10 cellular contexts compared by ENCODE assay signal in the genomic region with DNA sequence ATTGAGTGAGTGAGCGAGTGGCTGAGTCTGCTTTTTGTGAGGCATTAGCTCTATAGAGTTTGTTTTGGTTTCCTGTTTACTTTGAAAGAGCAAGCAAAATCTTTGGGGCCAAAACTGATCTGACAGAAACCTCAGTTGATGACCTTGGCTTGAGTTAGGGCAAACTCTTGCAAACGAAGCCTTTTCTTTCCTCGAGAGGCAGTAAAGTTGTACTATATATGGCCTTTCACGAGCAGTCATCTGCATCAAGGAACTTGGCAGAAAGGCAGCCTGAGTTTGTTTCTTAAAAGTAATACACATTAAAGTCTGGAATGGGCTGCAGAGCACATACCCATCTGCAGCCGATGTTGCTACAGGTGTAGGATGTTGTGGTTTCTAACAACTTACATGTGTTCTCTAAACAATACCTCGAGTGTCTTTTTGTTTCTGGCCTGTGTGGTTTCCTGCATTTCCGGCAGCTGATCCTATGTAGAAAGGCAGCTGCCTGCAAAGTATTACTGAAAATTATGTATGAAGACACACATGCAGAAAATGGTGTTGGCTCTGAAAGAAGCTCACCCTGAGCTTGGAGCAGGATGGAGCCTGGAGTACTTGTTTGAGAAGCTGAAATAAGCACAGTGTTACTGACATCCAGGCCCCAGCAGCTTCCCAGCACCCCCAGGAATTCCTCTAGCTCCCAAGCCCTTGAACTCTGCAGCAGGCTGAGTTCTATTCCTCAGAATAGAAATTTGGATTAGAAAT.
A peak's percentile ranks its signal among the peaks of the same experiment; 100 is the strongest.
DNase-seq lines count a peak whose midpoint lies in the region; ATAC-seq and TF ChIP-seq lines count a peak whose summit lies in the region.
"Had no signal": no experiment of that assay in that cellular context is flagged by ENCODE, and none has a peak within 500 bp of the region (broad histone marks: within the 10 kb centered on the region; RNA-seq: fewer than 3 reads in every experiment).

No MANE protein-coding gene starts in this region.

- H3K27ac ChIP-seq in thymus (ENCODE audit: low read depth): peak overlapping the region; percentile 36
- H3K27ac ChIP-seq in gastroesophageal sphincter: no peak overlapping the region
- H3K27ac ChIP-seq: epithelial cell of prostate had no signal

- H3K36me3 ChIP-seq in thymus (ENCODE audit: control insufficient read depth, insufficient read depth) (no peaks in the 10 kb centered on the region), gastroesophageal sphincter (no peaks in the 10 kb centered on the region)

- DNase-seq in GM13976 (ENCODE audit: low spot score): peak; percentile 21
- DNase-seq in activated CD8-positive, alpha-beta T cell treated with anti-CD3 and anti-CD28 coated beads for 36 hours: peak; percentile 56
- no peak for DNase-seq in AG08395 (ENCODE audit: low spot score)
- no peak for DNase-seq in DMS 273 (lab: John Stamatoyannopoulos, UW; ENCODE audit: unreplicated experiment)

- in situ Hi-C loops in GM13976 (cut with MboI; ENCODE audit: low sequenced_read_pairs, unreplicated experiment): no loop called here

- TF ChIP-seq EP300 in gastroesophageal sphincter (IDR thresholded peaks at IDR 0.05): no peak

- H3K4me1 ChIP-seq in thymus (ENCODE audit: control insufficient read depth, insufficient read depth, low read length): no peaks in the 10 kb centered on the region
- no peaks in the 10 kb centered on the region for H3K4me1 ChIP-seq in gastroesophageal sphincter

- H3K4me3 ChIP-seq in thymus (ENCODE audit: low read length) (no peak overlapping the region), gastroesophageal sphincter (no peak overlapping the region)
- H3K4me3 ChIP-seq: K562 had no signal

- CTCF ChIA-PET in activated CD8-positive, alpha-beta T cell treated with anti-CD3 and anti-CD28 coated beads for 36 hours (lab: Charles Lee): interaction anchor here (1.0 to 1.3 kb wide), 2 partner anchors 63 to 67 kb away, joined by 3 to 5 read pairs; no protein-coding TSS in a partner anchor

- H3K4me3 Mint-ChIP-seq in activated CD8-positive, alpha-beta T cell treated with anti-CD3 and anti-CD28 coated beads for 36 hours: no peak overlapping the region

- peaks cover 9% of the 10 kb centered on the region for H3K36me3 Mint-ChIP-seq in activated CD8-positive, alpha-beta T cell treated with anti-CD3 and anti-CD28 coated beads for 36 hours (ENCODE audit: low read depth)

- peaks cover 19% of the 10 kb centered on the region for H3K4me1 Mint-ChIP-seq in activated CD8-positive, alpha-beta T cell treated with anti-CD3 and anti-CD28 coated beads for 36 hours (ENCODE audit: low read depth)

- TF ChIP-seq CTCF in GM13976 (IDR thresholded peaks at IDR 0.05; ENCODE audit: borderline replicate concordance, control extremely low read depth, extremely low read depth, insufficient read depth, missing control alignments) (no peak), gastroesophageal sphincter (IDR thresholded peaks at IDR 0.05) (no peak)
- no peak for TF ChIP-seq CTCF in activated CD8-positive, alpha-beta T cell treated with anti-CD3 and anti-CD28 coated beads for 36 hours (IDR thresholded peaks at IDR 0.05)

- POLR2A ChIA-PET in activated CD8-positive, alpha-beta T cell treated with anti-CD3 and anti-CD28 coated beads for 36 hours (lab: Charles Lee): interaction anchor here (1.3 kb wide), 1 partner anchor 9 kb away, joined by 4 read pairs; no protein-coding TSS in a partner anchor

- peaks cover 17% of the 10 kb centered on the region for H3K9me3 Mint-ChIP-seq in activated CD8-positive, alpha-beta T cell treated with anti-CD3 and anti-CD28 coated beads for 36 hours

- ATAC-seq in GM21360 (IDR thresholded peaks at IDR 0.05; ENCODE audit: unreplicated experiment) (peak; percentile 92), HG03469 (IDR thresholded peaks at IDR 0.05; ENCODE audit: unreplicated experiment) (peak; percentile 91), gastroesophageal sphincter (no peak)
- peak; percentile 69 for ATAC-seq in activated CD8-positive, alpha-beta T cell treated with anti-CD3 and anti-CD28 coated beads for 36 hours
- ATAC-seq: K562 had no signal

- peaks cover 27% of the 10 kb centered on the region for H3K27me3 Mint-ChIP-seq in activated CD8-positive, alpha-beta T cell treated with anti-CD3 and anti-CD28 coated beads for 36 hours

- TF ChIP-seq POLR2A in gastroesophageal sphincter (IDR thresholded peaks at IDR 0.05): no peak

- peaks cover 11% of the 10 kb centered on the region for H3K27me3 ChIP-seq in thymus (ENCODE audit: control insufficient read depth, insufficient read depth)
- H3K27me3 ChIP-seq in gastroesophageal sphincter: peaks cover 39% of the 10 kb centered on the region

- H3K27ac Mint-ChIP-seq in activated CD8-positive, alpha-beta T cell treated with anti-CD3 and anti-CD28 coated beads for 36 hours: no peak overlapping the region

- intact Hi-C loops in activated CD8-positive, alpha-beta T cell treated with anti-CD3 and anti-CD28 coated beads for 36 hours (cut with micrococcal nuclease): no loop called here

- peaks cover 10% of the 10 kb centered on the region for H3K9me3 ChIP-seq in thymus (ENCODE audit: control insufficient read depth)
- H3K9me3 ChIP-seq in gastroesophageal sphincter: peaks cover 0 to 33% (median 0%) of the 10 kb centered on the region in 3 donors

- 6% methylated on average over 7 of the region's 7 CpGs for WGBS in thymus
- WGBS in gastroesophageal sphincter (ENCODE audit: low coverage in 1 of 2), 2 donors: 29 to 30% methylated on average over 6 to 7 of the region's 7 CpGs

Comparison
In these comparisons a context has a peak if more than half of its experiments do, and no peak if none do; other contexts are left out.
1. DNase-seq: peak in GM13976 (single experiment) and activated CD8-positive, alpha-beta T cell treated with anti-CD3 and anti-CD28 coated beads for 36 hours (single experiment); none in AG08395 (single experiment) and DMS 273 (single experiment).